8 cellular contexts compared by ENCODE assay signal in the genomic region with DNA sequence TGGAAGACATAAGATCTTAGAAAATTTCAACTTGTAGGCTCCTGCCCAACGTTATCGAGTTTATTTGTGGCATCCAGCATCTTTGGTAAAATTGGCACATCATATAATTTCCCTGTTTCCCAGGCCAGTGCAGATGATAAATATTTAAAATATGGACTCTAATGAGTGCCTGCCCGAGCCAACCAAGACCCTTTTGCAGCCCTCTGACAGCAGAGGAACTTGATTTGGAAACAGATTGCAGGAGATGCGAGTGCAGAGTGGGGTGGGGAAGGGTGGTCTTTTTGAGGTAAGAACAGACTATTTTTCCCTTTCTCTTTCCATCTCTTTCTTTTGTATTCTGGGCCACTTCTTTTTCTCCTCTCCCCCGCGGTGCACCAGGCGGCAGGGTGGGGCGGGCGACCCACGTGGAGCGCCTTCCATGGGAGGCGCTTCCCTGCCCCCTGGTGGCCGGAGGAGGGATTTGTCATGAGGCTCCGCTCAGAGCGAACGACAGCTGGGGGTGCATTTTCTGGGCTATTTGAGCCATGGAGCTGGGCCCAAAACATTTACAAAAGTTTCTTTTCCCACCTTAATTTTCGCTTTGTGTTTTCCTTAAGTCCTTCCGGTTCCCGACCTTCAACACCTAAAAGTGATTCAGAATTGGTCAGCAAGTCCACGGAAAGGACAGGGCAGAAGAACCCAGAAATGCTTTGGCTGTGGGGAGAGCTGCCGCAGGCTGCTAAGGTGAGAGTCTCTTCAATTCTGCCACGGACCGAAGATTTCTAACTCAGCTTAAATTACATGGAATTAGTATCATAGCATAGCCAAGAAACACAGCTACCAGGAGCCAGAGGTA. TPM values are rescaled to one million over a fixed set of nuclear protein-coding genes. Genes with fewer than 3 reads are reported as not detected.
A peak's percentile ranks its signal among the peaks of the same experiment; 100 is the strongest.
DNase-seq lines count a peak whose midpoint lies in the region; ATAC-seq, FAIRE-seq and TF ChIP-seq lines count a peak whose summit lies in the region.

No MANE protein-coding gene starts in this region.

- no peak overlapping the region for H2BK20ac ChIP-seq in H1 (ENCODE audit: low read length)

- H4K5ac ChIP-seq in H1 (ENCODE audit: insufficient read length, low read depth, low read length) = no peak overlapping the region

- H2BK15ac ChIP-seq in H1 (ENCODE audit: low read length) = no peak overlapping the region

- no peak for TF ChIP-seq POLR2A in H1 (IDR thresholded peaks at IDR 0.05; ENCODE audit: control extremely low read depth in 1 of 2, low read depth in 2 of 2, low read length in 2 of 2)

- no peaks in the 10 kb centered on the region for H3K23me2 ChIP-seq in H1 (ENCODE audit: low read depth, low read length)

- H3K9me3 ChIP-seq in H1 (ENCODE audit: insufficient read depth in 2 of 2, low read depth in 1 of 2, low read length in 1 of 2) = no peaks in the 10 kb centered on the region

- H3K4me1 ChIP-seq in H1 (replicated peaks in 1 of 4; ENCODE audit: control insufficient read depth in 3 of 4, insufficient read depth in 4 of 4, low read length in 3 of 4) = peaks cover 0 to 3% (median 1%) of the 10 kb centered on the region in 4 experiments; a peak in 3 of 7 replicates

- 36% methylated on average over 21 of the region's 23 CpGs; no CpG with 5 or more reads in 1 of the 2 experiments for WGBS in H1 (ENCODE audit: extremely low coverage in 1 of 2, insufficient coverage in 1 of 2, insufficient read length in 1 of 2, insufficient replicate concordance in 2 of 2, low coverage in 1 of 2, low lambda C conversion rate in 2 of 2, missing lambda C conversion rate in 1 of 2), 2 experiments

- no peak overlapping the region for H2BK5ac ChIP-seq in H1 (ENCODE audit: low read depth, low read length)

- TF ChIP-seq RAD21 in H1 (IDR thresholded peaks at IDR 0.05 in 1 of 2, conservative IDR thresholded peaks at IDR 0.05 in 1 of 2; ENCODE audit: low read depth in 2 of 2, low read length in 2 of 2) = peak; percentile 92 to 93

- H3K36me3 ChIP-seq in H1 (ENCODE audit: control insufficient read depth in 2 of 4, insufficient read depth in 4 of 4, low read length in 3 of 4) = peaks cover 0 to 12% (median 0%) of the 10 kb centered on the region in 4 experiments; a peak in 4 of 8 replicates

- peak overlapping the region; percentile 1 to 32; a peak in 1 of 4 replicates for H3K4me2 ChIP-seq in H1 (ENCODE audit: insufficient read depth in 1 of 2, low read depth in 2 of 2, low read length in 2 of 2)

- peak; percentile 81 to 95 (median 89) for TF ChIP-seq CTCF in H1 (IDR thresholded peaks at IDR 0.05; ENCODE audit: control extremely low read depth in 1 of 3, insufficient read depth in 1 of 3, low read depth in 1 of 3, low read length in 3 of 3)

- H3K14ac ChIP-seq in H1 (ENCODE audit: insufficient read length) = no peak overlapping the region

- no peak overlapping the region for H3K23ac ChIP-seq in H1 (ENCODE audit: insufficient read length)

- H2AFZ ChIP-seq in H1 (ENCODE audit: low read length) = peak overlapping the region; percentile 87

- no peaks in the 10 kb centered on the region for H3K79me2 ChIP-seq in H1 (ENCODE audit: control insufficient read depth in 1 of 2, insufficient read depth in 2 of 2, low read length in 2 of 2)

- no peaks in the 10 kb centered on the region for H3K79me1 ChIP-seq in H1 (ENCODE audit: low read depth, low read length)

- no peak overlapping the region for H2BK120ac ChIP-seq in H1 (replicated peaks; ENCODE audit: low read depth, low read length)

- H4K91ac ChIP-seq in H1 (replicated peaks; ENCODE audit: insufficient read length, low read length) = no peak overlapping the region

- no peak overlapping the region for H3K27ac ChIP-seq in H1 (ENCODE audit: low read depth, low read length)

- no peak overlapping the region for H3K56ac ChIP-seq in H1 (replicated peaks; ENCODE audit: insufficient read length, low read depth, low read length)

- no peak overlapping the region for H2AK5ac ChIP-seq in H1 (ENCODE audit: low read depth, low read length)

- FAIRE-seq in GM19239 (lab: Jason Lieb, UNC) = peak; percentile 88
- FAIRE-seq in H1 (lab: Jason Lieb, UNC) = no peak

- no peak for TF ChIP-seq EP300 in H1 (IDR thresholded peaks at IDR 0.05; ENCODE audit: borderline replicate concordance in 1 of 2, low read depth in 2 of 2, low read length in 2 of 2)

- no peak overlapping the region for H4K8ac ChIP-seq in H1 (ENCODE audit: extremely low read depth, insufficient read depth, low read length)

- H3K18ac ChIP-seq in H1 (ENCODE audit: extremely low read depth, low read length) = no peak overlapping the region

- peak; percentile 90 for ATAC-seq in HG03354 (IDR thresholded peaks at IDR 0.05; ENCODE audit: poor library complexity, severe bottlenecking, unreplicated experiment)

- peak; percentile 87 for DNase-seq in CD1c-positive myeloid dendritic cell (ENCODE audit: extremely low spot score)
- peak; percentile 69 for DNase-seq in GM19239 (ENCODE audit: insufficient read length, low spot score)
- DNase-seq in NCI-H748 treated with DMSO at 0.1 percent for 48 hours (lab: John Stamatoyannopoulos, UW) = peak; percentile 17
- DNase-seq in activated CD8-positive, alpha-beta memory T cell treated with anti-CD3 and anti-CD28 coated beads for 4 hours (ENCODE audit: low read depth in 2 of 2) = peak; percentile 71 to 78
- peak; percentile 19 to 95 for DNase-seq in H1 (ENCODE audit: low read depth in 1 of 2, low spot score in 2 of 2)
- DNase-seq in middle frontal gyrus (ENCODE audit: extremely low spot score, low spot score) = peak; percentile 60
- peak; percentile 75 to 86 for DNase-seq in stimulated activated CD8-positive, alpha-beta memory T cell treated with anti-CD3 and anti-CD28 coated beads, Interleukin-4, amount 100 ng/mL, for 4 hours (ENCODE audit: low read depth in 2 of 2, low spot score in 1 of 2)

- H2BK12ac ChIP-seq in H1 (ENCODE audit: low read depth, low read length) = 0 out of 2 replicates have a peak overlapping the region, but pooled peaks have one; percentile 12

- POLR2A ChIA-PET in H1 (lab: Charles Lee; ENCODE audit: partially characterized antibody) = no interaction called here

- no peak overlapping the region for H3K4ac ChIP-seq in H1 (replicated peaks; ENCODE audit: insufficient read length, low read depth, low read length)

- CTCF ChIA-PET in H1 (lab: Charles Lee; ENCODE audit: partially characterized antibody) = interaction anchor here (0.6 to 10.8 kb wide), 39 partner anchors 9 to 440 kb away, joined by 3 to 217 read pairs (median 4); a partner anchor contains a TSS

- no peaks in the 10 kb centered on the region for H4K20me1 ChIP-seq in H1 (replicated peaks in 1 of 2; ENCODE audit: control insufficient read depth in 1 of 2, insufficient read depth in 2 of 2, low read length in 2 of 2)

- no peak overlapping the region for H3K4me3 ChIP-seq in H1 (ENCODE audit: extremely low read depth in 1 of 4, insufficient read depth in 2 of 4, low read depth in 3 of 4, low read length in 4 of 4)

- H3K27me3 ChIP-seq in H1 (replicated peaks in 1 of 4; ENCODE audit: control insufficient read depth in 3 of 4, extremely low read depth in 1 of 4, insufficient read depth in 3 of 4, low read length in 3 of 4) = no peaks in the 10 kb centered on the region; a peak in 1 of 7 replicates

- H3K9ac ChIP-seq in H1 (replicated peaks in 1 of 4; ENCODE audit: extremely low read depth in 1 of 4, low read depth in 3 of 4, low read length in 3 of 4) = no peak overlapping the region

TF ChIP-seq in H1, 55 proteins besides CTCF, POLR2A, EP300 and RAD21 (continues in another document):
- TF ChIP-seq KDM4A (IDR thresholded peaks at IDR 0.05; ENCODE audit: low read depth, low read length, severe bottlenecking) (no peak), HDAC6 (IDR thresholded peaks at IDR 0.05; ENCODE audit: low read depth, low read length) (no peak), RBBP5 (IDR thresholded peaks at IDR 0.05; ENCODE audit: borderline replicate concordance, low read depth, low read length) (no peak), FOSL1 (IDR thresholded peaks at IDR 0.05; ENCODE audit: insufficient read depth, low read depth, low read length) (no peak), BCL11A (IDR thresholded peaks at IDR 0.05; ENCODE audit: low read depth in 2 of 2, low read length in 2 of 2) (no peak), TEAD4 (IDR thresholded peaks at IDR 0.05; ENCODE audit: low read depth, low read length) (no peak), RNF2 (IDR thresholded peaks at IDR 0.05; ENCODE audit: borderline replicate concordance, low read depth, low read length, missing control alignments, poor library complexity, severe bottlenecking) (no peak), NANOG (IDR thresholded peaks at IDR 0.05; ENCODE audit: insufficient read depth, low read depth, low read length, poor library complexity, severe bottlenecking) (no peak), CREB1 (IDR thresholded peaks at IDR 0.05) (peak; percentile 55), MAFK (IDR thresholded peaks at IDR 0.05; ENCODE audit: low read depth, low read length) (no peak), SIX5 (IDR thresholded peaks at IDR 0.05; ENCODE audit: low read depth, low read length) (no peak)
- TF ChIP-seq, protein P1, sequence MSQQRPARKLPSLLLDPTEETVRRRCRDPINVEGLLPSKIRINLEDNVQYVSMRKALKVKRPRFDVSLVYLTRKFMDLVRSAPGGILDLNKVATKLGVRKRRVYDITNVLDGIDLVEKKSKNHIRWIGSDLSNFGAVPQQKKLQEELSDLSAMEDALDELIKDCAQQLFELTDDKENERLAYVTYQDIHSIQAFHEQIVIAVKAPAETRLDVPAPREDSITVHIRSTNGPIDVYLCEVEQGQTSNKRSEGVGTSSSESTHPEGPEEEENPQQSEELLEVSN (IDR thresholded peaks at IDR 0.05) = peak; percentile 59
- TF ChIP-seq, protein P2, sequence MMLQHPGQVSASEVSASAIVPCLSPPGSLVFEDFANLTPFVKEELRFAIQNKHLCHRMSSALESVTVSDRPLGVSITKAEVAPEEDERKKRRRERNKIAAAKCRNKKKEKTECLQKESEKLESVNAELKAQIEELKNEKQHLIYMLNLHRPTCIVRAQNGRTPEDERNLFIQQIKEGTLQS (IDR thresholded peaks at IDR 0.05; ENCODE audit: insufficient read depth, low read depth, low read length) = peak; percentile 52

RNA-seq across cellular contexts. Expression of a gene that starts 32.7 kb away (rescaled TPM):
- total RNA-seq in H1 (2021; fragmentation: NEBNext Ultra II Directional; extraction: Animal tissue kit (Norgen Biotek cat#: 25700)) = 9.8 and 11.3 TPM in 2 replicates
- polyA plus RNA-seq in H1 (2011; rRNA removed) = 4.3 and 4.7 TPM in 2 replicates
- 7.7 TPM for polyA plus RNA-seq in H1 (2011; cell fraction: cytosol; rRNA removed)
- polyA plus RNA-seq in H1 (2011; cell fraction: nucleus; rRNA removed) = 12.7 TPM
- 3.9 to 5.4 TPM (median 4.5 TPM) in 4 replicates for polyA plus RNA-seq in H1 (2012, experiment 1 of 2)
- polyA plus RNA-seq in H1 (2012, experiment 2 of 2) = 0.63 TPM
- 8.9 TPM for polyA plus RNA-seq in H1 (2013, experiment 1 of 2)
- polyA plus RNA-seq in H1 (2013, experiment 2 of 2) = 9.3 TPM
- polyA minus RNA-seq in H1 (2011; rRNA and poly(A)+ RNA removed) = 9.1 and 42.2 TPM in 2 replicates
- polyA minus RNA-seq in H1 (2011; cell fraction: cytosol; rRNA and poly(A)+ RNA removed) = 4.9 TPM
- polyA minus RNA-seq in H1 (2011; cell fraction: nucleus; rRNA and poly(A)+ RNA removed) = 12.4 TPM

Comparison
In these comparisons a context has a peak if more than half of its experiments do, and no peak if none do; other contexts are left out.
1. DNase-seq: peak in every context shown above with its lines; median percentile 87 in CD1c-positive myeloid dendritic cell; 80 in stimulated activated CD8-positive, alpha-beta memory T cell treated with anti-CD3 and anti-CD28 coated beads, Interleukin-4, amount 100 ng/mL, for 4 hours; 74 in activated CD8-positive, alpha-beta memory T cell treated with anti-CD3 and anti-CD28 coated beads for 4 hours; 69 in GM19239; 60 in middle frontal gyrus; 57 in H1; 17 in NCI-H748 treated with DMSO at 0.1 percent for 48 hours.